In genomic region chr16:21088646-21089538, GRCh38 we compare ENCODE assay signal across 21 cellular contexts.
DNase-seq lines count a peak whose midpoint lies in the region; ATAC-seq, FAIRE-seq and TF ChIP-seq lines count a peak whose summit lies in the region.
"Had no signal": no experiment of that assay in that cellular context is flagged by ENCODE, and none has a peak within 500 bp of the region (broad histone marks: within the 10 kb centered on the region; RNA-seq: fewer than 3 reads in every experiment).

No MANE protein-coding gene starts in this region.

- no peaks in the 10 kb centered on the region for H3K79me2 ChIP-seq in HepG2 (ENCODE audit: insufficient read depth, low read length)
- H3K79me2 ChIP-seq in mammary epithelial cell (ENCODE audit: insufficient read depth, low read length) = no peaks in the 10 kb centered on the region

- no peak for TF ChIP-seq CTCF in HepG2 (CRISPR knock-in tag; IDR thresholded peaks at IDR 0.05)
- TF ChIP-seq CTCF in right lobe of liver (IDR thresholded peaks at IDR 0.05) = no peak
- TF ChIP-seq CTCF in mammary epithelial cell (conservative IDR thresholded peaks at IDR 0.05 in 1 of 2, IDR thresholded peaks at IDR 0.05 in 1 of 2; ENCODE audit: extremely low read depth in 1 of 2, insufficient read depth in 1 of 2, low read depth in 1 of 2, low read length in 2 of 2) = no peak

- no peaks in the 10 kb centered on the region for H3K36me3 ChIP-seq in HepG2 (replicated peaks in 1 of 2; ENCODE audit: control insufficient read depth in 1 of 2, insufficient read depth in 2 of 2, low read length in 2 of 2)
- H3K36me3 ChIP-seq in right lobe of liver = no peaks in the 10 kb centered on the region
- H3K36me3 ChIP-seq in mammary epithelial cell (ENCODE audit: insufficient read depth, low read length) = no peaks in the 10 kb centered on the region
- H3K36me3 ChIP-seq: heart left ventricle, tibial artery had no signal

- no peak overlapping the region for H2AFZ ChIP-seq in HepG2 (ENCODE audit: low read length)
- peak overlapping the region; percentile 44 for H2AFZ ChIP-seq in mammary epithelial cell (ENCODE audit: low read depth, low read length)

- dilution Hi-C loops in mammary epithelial cell (cut with HindIII; ENCODE audit: low sequenced_read_pairs) = no loop called here

- H3K27me3 Mint-ChIP-seq in T-helper 2 cell treated with Interferon-gamma antibody and Interleukin-4, amounts not matched to agents 5 μg/mL and 100 μg/mL, for 36 hours (ENCODE audit: low read depth) = peaks cover 38% of the 10 kb centered on the region
- peaks cover 28% of the 10 kb centered on the region for H3K27me3 Mint-ChIP-seq in activated naive CD8-positive, alpha-beta T cell treated with anti-CD3 and anti-CD28 coated beads for 36 hours

- no peak overlapping the region for H3K27ac ChIP-seq in HepG2 (ENCODE audit: extremely low read length, insufficient read depth, low read length)
- no peak overlapping the region for H3K27ac ChIP-seq in right lobe of liver
- no peak overlapping the region for H3K27ac ChIP-seq in mammary epithelial cell (ENCODE audit: insufficient read depth, low read depth, low read length)
- H3K27ac ChIP-seq: body of pancreas, epithelial cell of prostate, heart left ventricle, skin epidermis, tibial artery had no signal

- H3K4me3 ChIP-seq in HepG2 (replicated peaks in 1 of 3; ENCODE audit: insufficient read depth in 1 of 3, low read depth in 2 of 3, low read length in 3 of 3) (no peak overlapping the region), right lobe of liver (no peak overlapping the region), mammary epithelial cell (replicated peaks in 1 of 3; ENCODE audit: insufficient read depth in 1 of 3, low read depth in 2 of 3, low read length in 3 of 3) (no peak overlapping the region)
- H3K4me3 ChIP-seq: body of pancreas, heart left ventricle, skin epidermis, tibial artery had no signal

- no peak for TF ChIP-seq RAD21 in HepG2 (CRISPR knock-in tag; IDR thresholded peaks at IDR 0.05)

- 20% methylated on average over 3 of the region's 3 CpGs for WGBS in HepG2 (ENCODE audit: low lambda C conversion rate)
- 66% methylated on average over 3 of the region's 3 CpGs for WGBS in right lobe of liver (ENCODE audit: insufficient coverage, low coverage, low lambda C conversion rate, missing lambda C conversion rate)
- WGBS in mammary epithelial cell (ENCODE audit: low coverage, missing lambda C conversion rate) = 3% methylated on average over 3 of the region's 3 CpGs

- H3K4me3 Mint-ChIP-seq in T-helper 2 cell treated with Interferon-gamma antibody and Interleukin-4, amounts not matched to agents 5 μg/mL and 100 μg/mL, for 36 hours = no peak overlapping the region
- H3K4me3 Mint-ChIP-seq in activated naive CD8-positive, alpha-beta T cell treated with anti-CD3 and anti-CD28 coated beads for 36 hours = no peak overlapping the region

- H3K9me3 ChIP-seq in HepG2 (ENCODE audit: low read length) (no peaks in the 10 kb centered on the region), right lobe of liver (no peaks in the 10 kb centered on the region), mammary epithelial cell (replicated peaks; ENCODE audit: insufficient read depth, low read length) (no peaks in the 10 kb centered on the region)
- H3K9me3 ChIP-seq: body of pancreas, tibial artery had no signal

- no peak for TF ChIP-seq POLR2A in HepG2 (IDR thresholded peaks at IDR 0.05; ENCODE audit: insufficient read depth in 1 of 2, low read depth in 2 of 2, low read length in 2 of 2)
- no peak for TF ChIP-seq POLR2A in right lobe of liver (IDR thresholded peaks at IDR 0.05)

- no peaks in the 10 kb centered on the region for H3K4me1 Mint-ChIP-seq in T-helper 2 cell treated with Interferon-gamma antibody and Interleukin-4, amounts not matched to agents 5 μg/mL and 100 μg/mL, for 36 hours (ENCODE audit: low read depth)
- H3K4me1 Mint-ChIP-seq in activated naive CD8-positive, alpha-beta T cell treated with anti-CD3 and anti-CD28 coated beads for 36 hours = no peaks in the 10 kb centered on the region

- H3K4me1 ChIP-seq in HepG2 (ENCODE audit: insufficient read depth, low read length) (peaks cover 5% of the 10 kb centered on the region; the same call in 1 of the 2 replicates), right lobe of liver (no peaks in the 10 kb centered on the region), mammary epithelial cell (ENCODE audit: insufficient read depth, low read length) (peaks cover 7% of the 10 kb centered on the region)
- H3K4me1 ChIP-seq: body of pancreas, tibial artery had no signal

- no peak overlapping the region for H3K27ac Mint-ChIP-seq in T-helper 2 cell treated with Interferon-gamma antibody and Interleukin-4, amounts not matched to agents 5 μg/mL and 100 μg/mL, for 36 hours
- H3K27ac Mint-ChIP-seq in activated naive CD8-positive, alpha-beta T cell treated with anti-CD3 and anti-CD28 coated beads for 36 hours = no peak overlapping the region

- in situ Hi-C loops in HepG2 (cut with HindIII; ENCODE audit: extremely low pct_ligation_motif_present, low pct_unique_long_range_greater_than_20kb) (no loop called here), mammary epithelial cell (cut with MboI; ENCODE audit: low sequenced_read_pairs in 2 of 2) (loop anchor here (5.0 to 10.0 kb wide), 2 partner anchors 234 to 237 kb away; no protein-coding TSS in a partner anchor)

- no peaks in the 10 kb centered on the region for H3K27me3 ChIP-seq in HepG2 (ENCODE audit: control insufficient read depth in 1 of 2, insufficient read depth in 2 of 2, low read length in 2 of 2)
- no peaks in the 10 kb centered on the region for H3K27me3 ChIP-seq in right lobe of liver
- peaks cover 2% of the 10 kb centered on the region for H3K27me3 ChIP-seq in mammary epithelial cell (ENCODE audit: insufficient read depth, low read length)
- H3K27me3 ChIP-seq: body of pancreas, heart left ventricle, tibial artery had no signal

- H3K4me2 ChIP-seq in HepG2 (ENCODE audit: low read depth, low read length) (no peak overlapping the region), mammary epithelial cell (ENCODE audit: insufficient read depth, low read depth, low read length) (peak overlapping the region; percentile 20)

- BruUV-seq in HepG2 (replicated peaks; lab: Mats Ljungman, UMichigan) (no TSS peak), mammary epithelial cell (replicated peaks; lab: Mats Ljungman, UMichigan) (no TSS peak)

- H3K9me3 Mint-ChIP-seq in T-helper 2 cell treated with Interferon-gamma antibody and Interleukin-4, amounts not matched to agents 5 μg/mL and 100 μg/mL, for 36 hours = no peaks in the 10 kb centered on the region
- peaks cover 4% of the 10 kb centered on the region for H3K9me3 Mint-ChIP-seq in activated naive CD8-positive, alpha-beta T cell treated with anti-CD3 and anti-CD28 coated beads for 36 hours

- H3K36me3 Mint-ChIP-seq in T-helper 2 cell treated with Interferon-gamma antibody and Interleukin-4, amounts not matched to agents 5 μg/mL and 100 μg/mL, for 36 hours (ENCODE audit: low read depth) = no peaks in the 10 kb centered on the region
- H3K36me3 Mint-ChIP-seq in activated naive CD8-positive, alpha-beta T cell treated with anti-CD3 and anti-CD28 coated beads for 36 hours = no peaks in the 10 kb centered on the region

- no peak for DNase-seq in HepG2 (ENCODE audit: low spot score)
- no peak for DNase-seq in right lobe of liver
- peak; percentile 35 for DNase-seq in mammary epithelial cell
- DNase-seq in islet precursor cell = peak; percentile 43
- no peak for DNase-seq in sciatic nerve (ENCODE audit: low spot score)
- DNase-seq in T-helper 2 cell treated with Interferon-gamma antibody and Interleukin-4, amounts not matched to agents 5 μg/mL and 100 μg/mL, for 36 hours (ENCODE audit: low spot score) = no peak
- DNase-seq in activated naive CD8-positive, alpha-beta T cell treated with anti-CD3 and anti-CD28 coated beads for 36 hours = no peak
- DNase-seq: 8988T; activated CD8-positive, alpha-beta memory T cell treated with anti-CD3 and anti-CD28 coated beads, Interleukin-2, amount 50 U/mL, for 4 hours; activated naive CD4-positive, alpha-beta T cell; body of pancreas; GOT3; heart left ventricle; Karpas-422; NCI-H1436; NCI-H345; T-helper 9 cell; tibial artery had no signal

- POLR2A ChIA-PET in HepG2 (lab: Yijun Ruan, JAX) = no interaction called here

- ATAC-seq in HepG2 = no peak
- ATAC-seq in right lobe of liver = no peak
- ATAC-seq in HG02610 (IDR thresholded peaks at IDR 0.05; ENCODE audit: unreplicated experiment) = no peak
- ATAC-seq in sciatic nerve = no peak
- ATAC-seq: body of pancreas, heart left ventricle had no signal

- intact Hi-C loops in HepG2 (cut with micrococcal nuclease; ENCODE audit: unreplicated experiment) (no loop called here), right lobe of liver (cut with DNase I) (loop anchor here in 1 of 2 donors (10.0 kb wide), 1 partner anchor 234 kb away; no protein-coding TSS in a partner anchor), mammary epithelial cell (cut with micrococcal nuclease) (no loop called here), sciatic nerve (cut with DNase I) (loop anchor here (5.0 kb wide), 1 partner anchor 242 kb away; no protein-coding TSS in a partner anchor)

- no peak for FAIRE-seq in HepG2 (lab: Jason Lieb, UNC)

- CTCF ChIA-PET in HepG2 (lab: Yijun Ruan, JAX; ENCODE audit: low intra/inter-chr PET ratio, low total read pairs) = no interaction called here
- CTCF ChIA-PET in mammary epithelial cell (lab: Charles Lee; ENCODE audit: low non-redundant PET) = no interaction called here

- H4K20me1 ChIP-seq in HepG2 (ENCODE audit: insufficient read depth, low read length) = no peaks in the 10 kb centered on the region
- H4K20me1 ChIP-seq in mammary epithelial cell (ENCODE audit: insufficient read depth, low read length) = no peaks in the 10 kb centered on the region

- TF ChIP-seq EP300 in HepG2 (IDR thresholded peaks at IDR 0.05; ENCODE audit: low read depth in 2 of 2, low read length in 2 of 2) (no peak), HepG2 (CRISPR knock-in tag; IDR thresholded peaks at IDR 0.05; ENCODE audit: borderline replicate concordance) (no peak)

- H3K9ac ChIP-seq in HepG2 (ENCODE audit: insufficient read depth, low read depth, low read length) = no peak overlapping the region
- H3K9ac ChIP-seq in mammary epithelial cell (ENCODE audit: insufficient read depth, low read length) = no peak overlapping the region

TF ChIP-seq in HepG2, 621 proteins besides CTCF, POLR2A, EP300 and RAD21:
- TF ChIP-seq ZNF709 (CRISPR knock-in tag; IDR thresholded peaks at IDR 0.05) (no peak), ZSCAN25 (CRISPR knock-in tag; IDR thresholded peaks at IDR 0.05) (0 out of 2 replicates have a peak, but pooled peaks have one; percentile 21)

Comparison
In these comparisons a context has a peak if more than half of its experiments do, and no peak if none do; other contexts are left out.
1. DNase-seq: peak in mammary epithelial cell (single experiment) and islet precursor cell (single experiment); none in HepG2 (single experiment), right lobe of liver (0 of 3), sciatic nerve (single experiment), T-helper 2 cell treated with Interferon-gamma antibody and Interleukin-4, amounts not matched to agents 5 μg/mL and 100 μg/mL, for 36 hours (single experiment) and activated naive CD8-positive, alpha-beta T cell treated with anti-CD3 and anti-CD28 coated beads for 36 hours (single experiment).